ENCODE assay signal across 13 cellular contexts in genomic region chr12:108649668-108650067, GRCh38. TPM values are rescaled to one million over a fixed set of nuclear protein-coding genes. Genes with fewer than 3 reads are reported as not detected.
DNase-seq lines count a peak whose midpoint lies in the region; ATAC-seq and TF ChIP-seq lines count a peak whose summit lies in the region.
"Had no signal": no experiment of that assay in that cellular context is flagged by ENCODE, and none has a peak within 500 bp of the region (broad histone marks: within the 10 kb centered on the region; RNA-seq: fewer than 3 reads in every experiment).

No MANE protein-coding gene starts in this region.

- H3K27ac Mint-ChIP-seq in activated T-helper 2 cell treated with anti-CD3 and anti-CD28 coated beads, Interferon-gamma antibody, Interleukin-2, Interleukin-4, amounts not matched to agents 10 μg/mL and 5 μg/mL and 100 μg/mL, durations not matched to agents 14 hours and 24 hours and 36 hours, result peak overlapping the region; percentile 73
- H3K27ac Mint-ChIP-seq in effector memory CD8-positive, alpha-beta T cell, result no peak overlapping the region

- peak; percentile 62 for DNase-seq in Right ventricle myocardium inferior (ENCODE audit: missing footprints)
- DNase-seq in heart left ventricle, result no peak
- no peak for DNase-seq in activated T-helper 2 cell treated with anti-CD3 and anti-CD28 coated beads, Interferon-gamma antibody, Interleukin-2, Interleukin-4, amounts not matched to agents 10 μg/mL and 5 μg/mL and 100 μg/mL, durations not matched to agents 14 hours and 24 hours and 36 hours (ENCODE audit: low spot score)
- DNase-seq in fibroblast of the aortic adventitia (ENCODE audit: low read depth), result peak; percentile 95
- DNase-seq in tibial artery, result no peak
- no peak for DNase-seq in effector memory CD8-positive, alpha-beta T cell
- DNase-seq in NCI-H446 treated with DMSO at 0.1 percent for 48 hours (lab: John Stamatoyannopoulos, UW), result no peak
- DNase-seq: activated effector memory CD4-positive, alpha-beta T cell treated with anti-CD3 and anti-CD28 coated beads, Interleukin-2, amount 50 U/mL, for 16 hours; T-helper 9 cell had no signal

- H3K27ac ChIP-seq in heart left ventricle, result peak overlapping the region in 6 of 12 donors; percentile 4 to 33 (median 18)
- H3K27ac ChIP-seq in tibial artery, result peak overlapping the region; percentile 15 to 56
- H3K27ac ChIP-seq: BLaER1 treated with 17β-estradiol and CSF1 and Interleukin-3, amounts not matched to agents 10 nM and 100 nM; vagina had no signal

- ATAC-seq in Right ventricle myocardium inferior, result no peak
- no peak for ATAC-seq in heart left ventricle
- no peak for ATAC-seq in HG02938 (IDR thresholded peaks at IDR 0.05; ENCODE audit: unreplicated experiment)
- ATAC-seq in effector memory CD8-positive, alpha-beta T cell (replicated peaks), result no peak
- ATAC-seq: esophagus mucosa had no signal

- no peaks in the 10 kb centered on the region for H3K27me3 Mint-ChIP-seq in activated T-helper 2 cell treated with anti-CD3 and anti-CD28 coated beads, Interferon-gamma antibody, Interleukin-2, Interleukin-4, amounts not matched to agents 10 μg/mL and 5 μg/mL and 100 μg/mL, durations not matched to agents 14 hours and 24 hours and 36 hours (ENCODE audit: low read depth)
- H3K27me3 Mint-ChIP-seq in effector memory CD8-positive, alpha-beta T cell, result no peaks in the 10 kb centered on the region

- H3K4me3 ChIP-seq in heart left ventricle (no peak overlapping the region), fibroblast of the aortic adventitia (ENCODE audit: low read depth, low read length) (no peak overlapping the region), tibial artery (no peak overlapping the region)
- H3K4me3 ChIP-seq: BLaER1 treated with 17β-estradiol and CSF1 and Interleukin-3, amounts not matched to agents 10 nM and 100 nM; vagina had no signal

- peaks cover 53% of the 10 kb centered on the region for H3K36me3 Mint-ChIP-seq in activated T-helper 2 cell treated with anti-CD3 and anti-CD28 coated beads, Interferon-gamma antibody, Interleukin-2, Interleukin-4, amounts not matched to agents 10 μg/mL and 5 μg/mL and 100 μg/mL, durations not matched to agents 14 hours and 24 hours and 36 hours (ENCODE audit: low read depth)
- peaks cover 7% of the 10 kb centered on the region for H3K36me3 Mint-ChIP-seq in effector memory CD8-positive, alpha-beta T cell (ENCODE audit: insufficient read depth)

- H3K4me1 ChIP-seq in heart left ventricle (peaks cover under 1 to 68% (median 33%) of the 10 kb centered on the region in 12 donors), tibial artery (peaks cover 0 to 48% (median 17%) of the 10 kb centered on the region in 4 donors)
- H3K4me1 ChIP-seq: vagina had no signal

- TF ChIP-seq POLR2A in heart left ventricle (IDR thresholded peaks at IDR 0.05), result no peak

- TF ChIP-seq CTCF in heart left ventricle (IDR thresholded peaks at IDR 0.05) (no peak), fibroblast of the aortic adventitia (IDR thresholded peaks at IDR 0.05; ENCODE audit: insufficient read depth, low read length) (no peak), tibial artery (IDR thresholded peaks at IDR 0.05) (no peak)

- peaks cover 49% of the 10 kb centered on the region for H3K4me1 Mint-ChIP-seq in activated T-helper 2 cell treated with anti-CD3 and anti-CD28 coated beads, Interferon-gamma antibody, Interleukin-2, Interleukin-4, amounts not matched to agents 10 μg/mL and 5 μg/mL and 100 μg/mL, durations not matched to agents 14 hours and 24 hours and 36 hours (ENCODE audit: low read depth)
- peaks cover 0 to 7% of the 10 kb centered on the region in 2 donors for H3K4me1 Mint-ChIP-seq in effector memory CD8-positive, alpha-beta T cell (ENCODE audit: low read depth in 2 of 2)

- no peaks in the 10 kb centered on the region for H3K27me3 ChIP-seq in heart left ventricle
- H3K27me3 ChIP-seq in tibial artery, result no peaks in the 10 kb centered on the region
- H3K27me3 ChIP-seq: BLaER1 treated with 17β-estradiol and CSF1 and Interleukin-3, amounts not matched to agents 10 nM and 100 nM; vagina had no signal

- H3K4me3 Mint-ChIP-seq in activated T-helper 2 cell treated with anti-CD3 and anti-CD28 coated beads, Interferon-gamma antibody, Interleukin-2, Interleukin-4, amounts not matched to agents 10 μg/mL and 5 μg/mL and 100 μg/mL, durations not matched to agents 14 hours and 24 hours and 36 hours (ENCODE audit: low read depth), result no peak overlapping the region
- no peak overlapping the region for H3K4me3 Mint-ChIP-seq in effector memory CD8-positive, alpha-beta T cell

- H3K36me3 ChIP-seq in heart left ventricle, result peaks cover 0 to 96% (median 83%) of the 10 kb centered on the region in 9 donors
- H3K36me3 ChIP-seq in tibial artery, result peaks cover 52 to 62% (median 56%) of the 10 kb centered on the region in 3 donors

- 27 to 35% (median 28%) methylated on average over 4 of the region's 4 CpGs for WGBS in heart left ventricle, 4 donors

- H3K9me3 ChIP-seq in heart left ventricle (no peaks in the 10 kb centered on the region), tibial artery (no peaks in the 10 kb centered on the region)
- H3K9me3 ChIP-seq: BLaER1 treated with 17β-estradiol and CSF1 and Interleukin-3, amounts not matched to agents 10 nM and 100 nM; vagina had no signal

- no peaks in the 10 kb centered on the region for H3K9me3 Mint-ChIP-seq in activated T-helper 2 cell treated with anti-CD3 and anti-CD28 coated beads, Interferon-gamma antibody, Interleukin-2, Interleukin-4, amounts not matched to agents 10 μg/mL and 5 μg/mL and 100 μg/mL, durations not matched to agents 14 hours and 24 hours and 36 hours
- H3K9me3 Mint-ChIP-seq in effector memory CD8-positive, alpha-beta T cell, result no peaks in the 10 kb centered on the region

- intact Hi-C loops in Right ventricle myocardium inferior (cut with DNase I) (loop anchor here (10.0 kb wide), 1 partner anchor 445 kb away; the partner anchor contains the start of genes ALKBH2 and UNG), heart left ventricle (cut with DNase I) (no loop called here), tibial artery (cut with DNase I; ENCODE audit: low total_unique reads) (no loop called here)
- intact Hi-C loops in activated T-helper 2 cell treated with anti-CD3 and anti-CD28 coated beads, Interferon-gamma antibody, Interleukin-2, Interleukin-4, amounts not matched to agents 10 μg/mL and 5 μg/mL and 100 μg/mL, durations not matched to agents 14 hours and 24 hours and 36 hours (cut with micrococcal nuclease), result loop anchor here (2.0 to 5.0 kb wide), 3 partner anchors 15 to 83 kb away; partner anchors contain the start of gene CORO1C

RNA-seq across cellular contexts. Expression of gene SELPLG, which starts 16.0 kb away (rescaled TPM):
- total RNA-seq in Right ventricle myocardium inferior, result 4.9 TPM
- total RNA-seq in heart left ventricle, result 10 to 100 TPM in 2 of 9 donors, 1 to 10 TPM in 7; 1.1 to 26.7 (median 4.0) TPM
- 1 to 10 TPM; 1.0 to 4.5 TPM for polyA plus RNA-seq in heart left ventricle
- 52.1 and 55.6 TPM in 2 replicates for total RNA-seq in activated T-helper 2 cell treated with anti-CD3 and anti-CD28 coated beads, Interferon-gamma antibody, Interleukin-2, Interleukin-4, amounts not matched to agents 10 μg/mL and 5 μg/mL and 100 μg/mL, durations not matched to agents 14 hours and 24 hours and 36 hours
- total RNA-seq in fibroblast of the aortic adventitia (ENCODE audit: low replicate concordance), result 0.57 and 1.5 TPM in 2 replicates

RNA-seq across cellular contexts. Expression of gene TMEM119, which starts 51.8 kb away (rescaled TPM):
- total RNA-seq in Right ventricle myocardium inferior (1.3 TPM), heart left ventricle (10 to 100 TPM in 1 of 9 donors, 1 to 10 TPM in 7, under 1 TPM in 1; 0.19 to 11.0 (median 2.2) TPM), fibroblast of the aortic adventitia (ENCODE audit: low replicate concordance) (58.4 and 164 TPM in 2 replicates)
- 1 to 10 TPM in 1 of 2 donors, under 1 TPM in 1; 0.80 to 3.0 TPM for polyA plus RNA-seq in heart left ventricle
- total RNA-seq in activated T-helper 2 cell treated with anti-CD3 and anti-CD28 coated beads, Interferon-gamma antibody, Interleukin-2, Interleukin-4, amounts not matched to agents 10 μg/mL and 5 μg/mL and 100 μg/mL, durations not matched to agents 14 hours and 24 hours and 36 hours, result not detected in 2 replicates

Comparison
In these comparisons a context has a peak if more than half of its experiments do, and no peak if none do; other contexts are left out.
1. DNase-seq: peak in Right ventricle myocardium inferior (single experiment) and fibroblast of the aortic adventitia (single experiment); none in heart left ventricle (0 of 5), activated T-helper 2 cell treated with anti-CD3 and anti-CD28 coated beads, Interferon-gamma antibody, Interleukin-2, Interleukin-4, amounts not matched to agents 10 μg/mL and 5 μg/mL and 100 μg/mL, durations not matched to agents 14 hours and 24 hours and 36 hours (single experiment), tibial artery (0 of 2), effector memory CD8-positive, alpha-beta T cell (0 of 3) and NCI-H446 treated with DMSO at 0.1 percent for 48 hours (single experiment).
2. intact Hi-C loops: an anchor here in Right ventricle myocardium inferior (10.0 kb wide) and activated T-helper 2 cell treated with anti-CD3 and anti-CD28 coated beads, Interferon-gamma antibody, Interleukin-2, Interleukin-4, amounts not matched to agents 10 μg/mL and 5 μg/mL and 100 μg/mL, durations not matched to agents 14 hours and 24 hours and 36 hours (2.0 to 5.0 kb wide); none called in heart left ventricle and tibial artery.